ENCODE assay signal across 23 cellular contexts in genomic region chr5:95762681-95763041, GRCh38. TPM values are rescaled to one million over a fixed set of nuclear protein-coding genes. Genes with fewer than 3 reads are reported as not detected.
DNase-seq lines count a peak whose midpoint lies in the region; ATAC-seq, FAIRE-seq and TF ChIP-seq lines count a peak whose summit lies in the region.
"Had no signal": no experiment of that assay in that cellular context is flagged by ENCODE, and none has a peak within 500 bp of the region (broad histone marks: within the 10 kb centered on the region; RNA-seq: fewer than 3 reads in every experiment).

No MANE protein-coding gene starts in this region.

- no TSS peak for BruUV-seq in K562 (replicated peaks; lab: Mats Ljungman, UMichigan)

- no peak overlapping the region for H3K9ac ChIP-seq in K562 (ENCODE audit: insufficient read depth in 1 of 2, low read depth in 2 of 2, low read length in 2 of 2)
- no peak overlapping the region for H3K9ac ChIP-seq in subcutaneous abdominal adipose tissue (ENCODE audit: low read length in 5 of 5)

- no peaks in the 10 kb centered on the region for H3K9me1 ChIP-seq in K562 (ENCODE audit: control insufficient read depth, insufficient read depth, low read length)

- H3K4me3 ChIP-seq in cardiac muscle cell = no peak overlapping the region
- H3K4me3 ChIP-seq in left ventricle myocardium inferior = no peak overlapping the region
- no peak overlapping the region for H3K4me3 ChIP-seq in K562
- H3K4me3 ChIP-seq in subcutaneous abdominal adipose tissue (ENCODE audit: low read depth in 1 of 5, low read length in 5 of 5) = no peak overlapping the region
- H3K4me3 ChIP-seq in lower leg skin (ENCODE audit: low read depth, poor library complexity, severe bottlenecking) = no peak overlapping the region
- H3K4me3 ChIP-seq: SK-N-MC, skin epidermis, tibial artery had no signal

- H3K27me3 ChIP-seq in cardiac muscle cell = no peaks in the 10 kb centered on the region
- H3K27me3 ChIP-seq in left ventricle myocardium inferior (ENCODE audit: low read depth) = no peaks in the 10 kb centered on the region
- H3K27me3 ChIP-seq in K562 (ENCODE audit: control insufficient read depth in 2 of 2, insufficient read depth in 2 of 2, low read length in 2 of 2) = no peaks in the 10 kb centered on the region
- H3K27me3 ChIP-seq in subcutaneous abdominal adipose tissue (ENCODE audit: control insufficient read depth in 5 of 5, insufficient read depth in 4 of 5, low read length in 5 of 5) = no peaks in the 10 kb centered on the region
- H3K27me3 ChIP-seq: BE2C, tibial artery had no signal

- TF ChIP-seq CTCF in cardiac muscle cell (IDR thresholded peaks at IDR 0.05; ENCODE audit: low read depth, low read length) = no peak
- no peak for TF ChIP-seq CTCF in left ventricle myocardium inferior (IDR thresholded peaks at IDR 0.05; ENCODE audit: borderline replicate concordance)
- no peak for TF ChIP-seq CTCF in K562 (IDR thresholded peaks at IDR 0.05 in 2 of 3, conservative IDR thresholded peaks at IDR 0.05 in 1 of 3; ENCODE audit: insufficient read depth in 2 of 3, low read depth in 1 of 3, low read length in 3 of 3)
- TF ChIP-seq CTCF in lower leg skin (IDR thresholded peaks at IDR 0.05) = no peak

- peak in 1 of 2 donors; percentile 23 for DNase-seq in cardiac muscle cell (ENCODE audit: low read depth in 1 of 2, low spot score in 1 of 2)
- DNase-seq in left ventricle myocardium inferior = no peak
- DNase-seq in K562 (ENCODE audit: extremely low read depth in 1 of 4, low spot score in 3 of 4) = no peak
- DNase-seq in naive B cell = no peak
- no peak for DNase-seq in hypothalamus (lab: John Stamatoyannopoulos, UW)
- no peak for DNase-seq in lower leg skin (ENCODE audit: low spot score in 2 of 2)
- DNase-seq in MV-4-11 (lab: John Stamatoyannopoulos, UW) = no peak
- DNase-seq: activated CD8-positive, alpha-beta T cell treated with anti-CD3 and anti-CD28 coated beads, Interleukin-2, amount 10 ng/mL, durations not matched to agents 7 days and 5 days; Caco-2; cerebellar nuclear complex; GF-D8; Kasumi-1; NCI-H146; NCI-H446; OCI-M1; stimulated activated naive CD8-positive, alpha-beta T cell treated with anti-CD3 and anti-CD28 coated beads, Interleukin-15, amount 100 ng/mL, for 72 hours; T-helper 17 cell; tibial artery had no signal

- POLR2A ChIA-PET in K562 (lab: Yijun Ruan, JAX) = interaction anchor here (0.6 to 1.5 kb wide), 6 partner anchors 8 to 189 kb away, joined by 3 to 12 read pairs (median 5); no protein-coding TSS in a partner anchor

- H2AFZ ChIP-seq in K562 (ENCODE audit: low read depth, low read length) = no peak overlapping the region

- TF ChIP-seq EP300 in K562 (IDR thresholded peaks at IDR 0.05; ENCODE audit: low read length) = no peak

- ATAC-seq in K562 = no peak; the same call in 2 of the 3 replicates
- ATAC-seq in naive B cell (ENCODE audit: low read depth in 2 of 2) = no peak
- ATAC-seq: activated CD8-positive, alpha-beta T cell treated with anti-CD3 and anti-CD28 coated beads, Interleukin-2, amount 10 ng/mL, durations not matched to agents 7 days and 5 days; stimulated activated naive CD8-positive, alpha-beta T cell treated with anti-CD3 and anti-CD28 coated beads, Interleukin-15, amount 100 ng/mL, for 72 hours; T-helper 17 cell had no signal

- peaks cover 11% of the 10 kb centered on the region; the same call in 1 of the 3 replicates for H3K79me2 ChIP-seq in K562 (ENCODE audit: control insufficient read depth, insufficient read depth, low read length)

- no peaks in the 10 kb centered on the region for H3K9me3 ChIP-seq in cardiac muscle cell (ENCODE audit: low read depth)
- no peaks in the 10 kb centered on the region for H3K9me3 ChIP-seq in left ventricle myocardium inferior (replicated peaks)
- H3K9me3 ChIP-seq in K562 (replicated peaks; ENCODE audit: control insufficient read depth, insufficient read depth, low read depth, low read length) = no peaks in the 10 kb centered on the region
- no peaks in the 10 kb centered on the region for H3K9me3 ChIP-seq in subcutaneous abdominal adipose tissue (ENCODE audit: control insufficient read depth in 5 of 5, low read length in 5 of 5)
- H3K9me3 ChIP-seq: BE2C, Caco-2, tibial artery had no signal

- H3K4me1 ChIP-seq in cardiac muscle cell (ENCODE audit: low read depth) (peaks cover 4% of the 10 kb centered on the region), left ventricle myocardium inferior (peaks cover 47% of the 10 kb centered on the region), K562 (replicated peaks in 1 of 2; ENCODE audit: control insufficient read depth in 2 of 2, insufficient read depth in 2 of 2, low read length in 2 of 2) (no peaks in the 10 kb centered on the region), subcutaneous abdominal adipose tissue (ENCODE audit: control insufficient read depth in 5 of 5, insufficient read depth in 5 of 5, low read length in 5 of 5) (peaks cover 0 to 40% (median 31%) of the 10 kb centered on the region in 5 donors)

- H3K27me3 Mint-ChIP-seq in naive B cell = no peaks in the 10 kb centered on the region
- H3K27me3 Mint-ChIP-seq: T-helper 17 cell had no signal

- no peaks in the 10 kb centered on the region for H3K9me3 Mint-ChIP-seq in naive B cell
- H3K9me3 Mint-ChIP-seq: stimulated activated naive CD8-positive, alpha-beta T cell treated with anti-CD3 and anti-CD28 coated beads, Interleukin-15, amount 100 ng/mL, for 72 hours had no signal

- TF ChIP-seq POLR2A in K562 (conservative IDR thresholded peaks at IDR 0.05) (peak; percentile 53), lower leg skin (IDR thresholded peaks at IDR 0.05) (no peak)

- in situ Hi-C loops in K562 (cut with MboI) = loop anchor here (10.0 kb wide), 1 partner anchor 218 kb away; no protein-coding TSS in a partner anchor

- peak overlapping the region in 2 of 8 donors; percentile 40 to 50 for H3K4me3 Mint-ChIP-seq in naive B cell
- H3K4me3 Mint-ChIP-seq: activated CD8-positive, alpha-beta T cell treated with anti-CD3 and anti-CD28 coated beads, Interleukin-2, amount 10 ng/mL, durations not matched to agents 7 days and 5 days; stimulated activated naive CD8-positive, alpha-beta T cell treated with anti-CD3 and anti-CD28 coated beads, Interleukin-15, amount 100 ng/mL, for 72 hours; T-helper 17 cell had no signal

- CTCF ChIA-PET in K562 (lab: Yijun Ruan, JAX; ENCODE audit: low intra/inter-chr PET ratio) = no interaction called here

- peak overlapping the region in 5 of 6 donors; percentile 38 to 94 (median 84) for H3K27ac Mint-ChIP-seq in naive B cell
- H3K27ac Mint-ChIP-seq: stimulated activated naive CD8-positive, alpha-beta T cell treated with anti-CD3 and anti-CD28 coated beads, Interleukin-15, amount 100 ng/mL, for 72 hours had no signal

- peaks cover 30 to 42% (median 36%) of the 10 kb centered on the region in 3 donors for H3K4me1 Mint-ChIP-seq in naive B cell

- no peak for FAIRE-seq in K562 (lab: Jason Lieb, UNC)
- FAIRE-seq: endothelial cell of umbilical vein had no signal

- H3K4me2 ChIP-seq in K562 (ENCODE audit: insufficient read depth, low read length) = no peak overlapping the region

- H3K36me3 Mint-ChIP-seq in naive B cell = no peaks in the 10 kb centered on the region

- TF ChIP-seq RAD21 in K562 (CRISPR knock-in tag; conservative IDR thresholded peaks at IDR 0.05 in 1 of 2, IDR thresholded peaks at IDR 0.05 in 1 of 2) = no peak

- no peaks in the 10 kb centered on the region for H4K20me1 ChIP-seq in K562 (replicated peaks; ENCODE audit: control insufficient read depth, insufficient read depth, low read length)

- WGBS in K562 (ENCODE audit: insufficient coverage, low coverage, missing lambda C conversion rate) = 85% methylated on average over 4 of the region's 4 CpGs
- WGBS in lower leg skin, 2 donors = 84% methylated on average over 4 of the region's 4 CpGs

- intact Hi-C loops in left ventricle myocardium inferior (cut with micrococcal nuclease) = no loop called here
- intact Hi-C loops in K562 (cut with micrococcal nuclease) = no loop called here
- intact Hi-C loops in lower leg skin (cut with DNase I; ENCODE audit: low total_unique reads) = no loop called here

- H3K36me3 ChIP-seq in cardiac muscle cell = peaks cover 47% of the 10 kb centered on the region
- H3K36me3 ChIP-seq in left ventricle myocardium inferior = peaks cover 24% of the 10 kb centered on the region
- H3K36me3 ChIP-seq in K562 (ENCODE audit: control insufficient read depth, insufficient read depth, low read length) = peaks cover 94% of the 10 kb centered on the region
- H3K36me3 ChIP-seq in subcutaneous abdominal adipose tissue (ENCODE audit: control insufficient read depth in 5 of 5, insufficient read depth in 5 of 5, low read length in 5 of 5) = peaks cover 3 to 36% (median 17%) of the 10 kb centered on the region in 5 donors

- H3K27ac ChIP-seq in cardiac muscle cell = peak overlapping the region; percentile 56
- no peak overlapping the region for H3K27ac ChIP-seq in left ventricle myocardium inferior (replicated peaks)
- no peak overlapping the region for H3K27ac ChIP-seq in K562 (ENCODE audit: extremely low read depth, low read depth, low read length)
- peak overlapping the region; percentile 0 for H3K27ac ChIP-seq in subcutaneous abdominal adipose tissue (ENCODE audit: low read depth, low read length)
- H3K27ac ChIP-seq: SK-N-MC, tibial artery had no signal

RNA-seq across cellular contexts. Expression of gene RHOBTB3, which starts 31.5 kb away (rescaled TPM):
- total RNA-seq in cardiac muscle cell (343 and 477 TPM in 2 replicates), left ventricle myocardium inferior (79.7 TPM), K562 (2014; rRNA removed) (107 and 112 TPM in 2 replicates), K562 (2014; rRNA removed; fragmentation: Illumina TruSeq; extraction: Trizol) (142 and 164 TPM in 2 replicates), K562 (2015; rRNA removed; fragmentation: Illumina TruSeq; extraction: Trizol) (133 and 143 TPM in 2 replicates), K562 (2021) (124 and 142 TPM in 2 replicates), lower leg skin (10 to 100 TPM; 16.7 to 39.4 (median 28.2) TPM)
- polyA plus RNA-seq in cardiac muscle cell (455 and 589 TPM in 2 replicates), K562 (2011; rRNA removed) (128 and 166 TPM in 2 replicates), K562 (2014; fragmentation: Illumina TruSeq; extraction: Trizol) (111 and 115 TPM in 2 replicates), K562 (2014; fragmentation: Nextera tagmentation; extraction: Ambion mirVana) (10 to 100 TPM; 39.7 to 53.0 TPM), K562 (2014; rRNA removed) (78.4 and 81.2 TPM in 2 replicates), naive B cell (ENCODE audit: low read depth in 6 of 6) (1 to 10 TPM in 3 of 6 donors, not detected in 3; 1.5 to 2.1 (median 1.7) TPM)
- total RNA-seq in K562 (2011; cell fraction: chromatin; rRNA removed; ENCODE audit: low replicate concordance) = 221 and 302 TPM in 2 replicates
- 117 and 137 TPM in 2 replicates for total RNA-seq in K562 (2011; cell fraction: nucleolus; rRNA removed)
- 147 and 234 TPM in 2 replicates for total RNA-seq in K562 (2011; cell fraction: nucleoplasm; rRNA removed)
- 180 and 257 TPM in 2 replicates for polyA plus RNA-seq in K562 (2011; cell fraction: cytosol; rRNA removed)
- 207 and 234 TPM in 2 replicates for polyA plus RNA-seq in K562 (2011; cell fraction: nucleus; rRNA removed)
- 73.9 and 97.8 TPM in 2 replicates for polyA plus RNA-seq in K562 (2012)
- 373 and 438 TPM in 2 replicates for polyA minus RNA-seq in K562 (2011; rRNA and poly(A)+ RNA removed)
- 200 and 263 TPM in 2 replicates for polyA minus RNA-seq in K562 (2011; cell fraction: cytosol; rRNA and poly(A)+ RNA removed)
- polyA minus RNA-seq in K562 (2011; cell fraction: nucleus; rRNA and poly(A)+ RNA removed) = 246 and 302 TPM in 2 replicates

RNA-seq across cellular contexts. Expression of gene GLRX, which starts 59.9 kb away (rescaled TPM):
- 15.7 and 23.9 TPM in 2 replicates for total RNA-seq in cardiac muscle cell
- 51.1 and 54.8 TPM in 2 replicates for polyA plus RNA-seq in cardiac muscle cell
- total RNA-seq in left ventricle myocardium inferior = 139 TPM
- 4.8 and 5.3 TPM in 2 replicates for total RNA-seq in K562 (2011; cell fraction: chromatin; rRNA removed; ENCODE audit: low replicate concordance)
- total RNA-seq in K562 (2011; cell fraction: nucleolus; rRNA removed) = 5.4 and 6.7 TPM in 2 replicates
- total RNA-seq in K562 (2011; cell fraction: nucleoplasm; rRNA removed) = 4.9 and 5.2 TPM in 2 replicates
- total RNA-seq in K562 (2014; rRNA removed) = 3.3 and 3.6 TPM in 2 replicates
- total RNA-seq in K562 (2014; rRNA removed; fragmentation: Illumina TruSeq; extraction: Trizol) = 2.0 and 2.3 TPM in 2 replicates
- total RNA-seq in K562 (2015; rRNA removed; fragmentation: Illumina TruSeq; extraction: Trizol) = 3.1 and 3.6 TPM in 2 replicates
- 2.9 and 4.4 TPM in 2 replicates for total RNA-seq in K562 (2021)
- 6.2 and 7.3 TPM in 2 replicates for polyA plus RNA-seq in K562 (2011; rRNA removed)
- 2.5 and 4.4 TPM in 2 replicates for polyA plus RNA-seq in K562 (2011; cell fraction: cytosol; rRNA removed)
- polyA plus RNA-seq in K562 (2011; cell fraction: nucleus; rRNA removed) = 2.8 and 5.8 TPM in 2 replicates
- polyA plus RNA-seq in K562 (2012) = 13.4 and 13.6 TPM in 2 replicates
- 4.6 and 6.4 TPM in 2 replicates for polyA plus RNA-seq in K562 (2014; fragmentation: Illumina TruSeq; extraction: Trizol)
- 10 to 100 TPM; 10.5 to 11.2 TPM for polyA plus RNA-seq in K562 (2014; fragmentation: Nextera tagmentation; extraction: Ambion mirVana)
- 4.9 and 11.1 TPM in 2 replicates for polyA plus RNA-seq in K562 (2014; rRNA removed)
- polyA minus RNA-seq in K562 (2011; rRNA and poly(A)+ RNA removed) = 3.1 and 6.2 TPM in 2 replicates
- 0.82 and 2.5 TPM in 2 replicates for polyA minus RNA-seq in K562 (2011; cell fraction: cytosol; rRNA and poly(A)+ RNA removed)
- polyA minus RNA-seq in K562 (2011; cell fraction: nucleus; rRNA and poly(A)+ RNA removed) = 1.9 and 2.6 TPM in 2 replicates
- 100 to 1,000 TPM in 1 of 6 donors, 10 to 100 TPM in 5; 57.4 to 104 (median 77.4) TPM for polyA plus RNA-seq in naive B cell (ENCODE audit: low read depth in 6 of 6)
- total RNA-seq in lower leg skin = 100 to 1,000 TPM in 2 of 4 donors, 10 to 100 TPM in 2; 67.9 to 136 (median 105) TPM

Comparison
In these comparisons a context has a peak if more than half of its experiments do, and no peak if none do; other contexts are left out.
1. H3K27ac ChIP-seq: peak in cardiac muscle cell (single experiment) and subcutaneous abdominal adipose tissue (single experiment); none in left ventricle myocardium inferior (single experiment) and K562 (single experiment).